ENCODE assay signal across 13 cellular contexts in genomic region chr1:245258271-245258920, GRCh38.
DNase-seq lines count a peak whose midpoint lies in the region; ATAC-seq, FAIRE-seq and TF ChIP-seq lines count a peak whose summit lies in the region.
"Had no signal": no experiment of that assay in that cellular context is flagged by ENCODE, and none has a peak within 500 bp of the region (broad histone marks: within the 10 kb centered on the region; RNA-seq: fewer than 3 reads in every experiment).

No MANE protein-coding gene starts in this region.

- H3K36me3 Mint-ChIP-seq in activated T-helper 2 cell treated with anti-CD3 and anti-CD28 coated beads, Interferon-gamma antibody, Interleukin-2, Interleukin-4, amounts not matched to agents 10 μg/mL and 5 μg/mL and 100 μg/mL, durations not matched to agents 14 hours and 24 hours and 36 hours (ENCODE audit: low read depth) = no peaks in the 10 kb centered on the region

- no peak for FAIRE-seq in pancreas (lab: Jason Lieb, UNC)
- FAIRE-seq: K562 had no signal

- 17% methylated on average over 12 of the region's 12 CpGs for WGBS in pancreas, 2 donors

- H3K27me3 Mint-ChIP-seq in activated T-helper 2 cell treated with anti-CD3 and anti-CD28 coated beads, Interferon-gamma antibody, Interleukin-2, Interleukin-4, amounts not matched to agents 10 μg/mL and 5 μg/mL and 100 μg/mL, durations not matched to agents 14 hours and 24 hours and 36 hours (ENCODE audit: low read depth) = no peaks in the 10 kb centered on the region

- no peaks in the 10 kb centered on the region for H3K9me3 ChIP-seq in HEK293 (ENCODE audit: control insufficient read depth, insufficient read depth, low read depth, low read length)
- H3K9me3 ChIP-seq in pancreas = no peaks in the 10 kb centered on the region
- H3K9me3 ChIP-seq: neutrophil had no signal

- H3K27ac ChIP-seq in HEK293 (ENCODE audit: extremely low read depth, low read depth, low read length) = no peak overlapping the region
- peak overlapping the region; percentile 32 to 75 (median 50) for H3K27ac ChIP-seq in pancreas
- H3K27ac ChIP-seq: brain microvascular endothelial cell, neutrophil had no signal

- ATAC-seq in pancreas = peak; percentile 78 to 93 (median 88)
- ATAC-seq: K562, Right ventricle myocardium inferior had no signal

- H3K4me3 ChIP-seq in HEK293 (ENCODE audit: low read depth, low read length) = no peak overlapping the region
- H3K4me3 ChIP-seq in epithelial cell of esophagus (ENCODE audit: low read length) = no peak overlapping the region
- H3K4me3 ChIP-seq in pancreas = peak overlapping the region in 1 of 4 donors; percentile 3
- H3K4me3 ChIP-seq: K562 had no signal

- TF ChIP-seq CTCF in HEK293 (tag by site-specific recombination; IDR thresholded peaks at IDR 0.05) (no peak), epithelial cell of esophagus (IDR thresholded peaks at IDR 0.05; ENCODE audit: insufficient read depth, low read depth, low read length, missing control alignments) (no peak), pancreas (IDR thresholded peaks at IDR 0.05) (no peak), GM10248 (IDR thresholded peaks at IDR 0.05; ENCODE audit: control extremely low read depth, extremely low read depth, low read depth, missing control alignments) (no peak)

- no peak overlapping the region for H3K27ac Mint-ChIP-seq in activated T-helper 2 cell treated with anti-CD3 and anti-CD28 coated beads, Interferon-gamma antibody, Interleukin-2, Interleukin-4, amounts not matched to agents 10 μg/mL and 5 μg/mL and 100 μg/mL, durations not matched to agents 14 hours and 24 hours and 36 hours
- H3K27ac Mint-ChIP-seq: CD4-positive, alpha-beta T cell had no signal

- H3K4me1 Mint-ChIP-seq in activated T-helper 2 cell treated with anti-CD3 and anti-CD28 coated beads, Interferon-gamma antibody, Interleukin-2, Interleukin-4, amounts not matched to agents 10 μg/mL and 5 μg/mL and 100 μg/mL, durations not matched to agents 14 hours and 24 hours and 36 hours (ENCODE audit: low read depth) = no peaks in the 10 kb centered on the region

- POLR2A ChIA-PET in HEK293 (lab: Yijun Ruan, JAX) (no interaction called here), GM10248 (lab: Yijun Ruan, JAX) (no interaction called here)

- H3K9me3 Mint-ChIP-seq in activated T-helper 2 cell treated with anti-CD3 and anti-CD28 coated beads, Interferon-gamma antibody, Interleukin-2, Interleukin-4, amounts not matched to agents 10 μg/mL and 5 μg/mL and 100 μg/mL, durations not matched to agents 14 hours and 24 hours and 36 hours = no peaks in the 10 kb centered on the region
- H3K9me3 Mint-ChIP-seq: CD4-positive, alpha-beta T cell had no signal

- H3K4me3 Mint-ChIP-seq in activated T-helper 2 cell treated with anti-CD3 and anti-CD28 coated beads, Interferon-gamma antibody, Interleukin-2, Interleukin-4, amounts not matched to agents 10 μg/mL and 5 μg/mL and 100 μg/mL, durations not matched to agents 14 hours and 24 hours and 36 hours (ENCODE audit: low read depth) = no peak overlapping the region
- H3K4me3 Mint-ChIP-seq: CD4-positive, alpha-beta T cell had no signal

- H3K4me1 ChIP-seq in HEK293 (ENCODE audit: control insufficient read depth, insufficient read depth, low read length) (no peaks in the 10 kb centered on the region), pancreas (peaks cover 0 to 16% (median 12%) of the 10 kb centered on the region in 3 donors)

- H3K36me3 ChIP-seq in HEK293 (ENCODE audit: control insufficient read depth in 2 of 2, insufficient read depth in 1 of 2, low read length in 2 of 2) (no peaks in the 10 kb centered on the region), pancreas (no peaks in the 10 kb centered on the region)
- H3K36me3 ChIP-seq: brain microvascular endothelial cell, neutrophil had no signal

- intact Hi-C loops in pancreas (cut with DNase I) = no loop called here
- intact Hi-C loops in activated T-helper 2 cell treated with anti-CD3 and anti-CD28 coated beads, Interferon-gamma antibody, Interleukin-2, Interleukin-4, amounts not matched to agents 10 μg/mL and 5 μg/mL and 100 μg/mL, durations not matched to agents 14 hours and 24 hours and 36 hours (cut with micrococcal nuclease) = no loop called here

- CTCF ChIA-PET in HEK293 (lab: Yijun Ruan, JAX) = no interaction called here
- CTCF ChIA-PET in GM10248 (lab: Yijun Ruan, JAX) = interaction anchor here (0.7 kb wide), 1 partner anchor 191 kb away, joined by 3 read pairs; no protein-coding TSS in a partner anchor

- DNase-seq in NOMO-1 treated with DMSO at 0.1 percent for 48 hours (lab: John Stamatoyannopoulos, UW; ENCODE audit: unreplicated experiment) (peak; percentile 50), epithelial cell of esophagus (ENCODE audit: low read depth) (peak; percentile 55), pancreas (peak in 5 of 6 donors; percentile 59 to 68 (median 62)), HCEC 1CT (no peak), GM10248 (ENCODE audit: extremely low spot score) (no peak), ecto neural progenitor cell (ENCODE audit: low spot score) (no peak)
- DNase-seq in activated T-helper 2 cell treated with anti-CD3 and anti-CD28 coated beads, Interferon-gamma antibody, Interleukin-2, Interleukin-4, amounts not matched to agents 10 μg/mL and 5 μg/mL and 100 μg/mL, durations not matched to agents 14 hours and 24 hours and 36 hours (ENCODE audit: low spot score) = no peak
- DNase-seq: brain microvascular endothelial cell; CD4-positive, alpha-beta T cell had no signal

- H3K27me3 ChIP-seq in pancreas = peaks cover 0 to 15% (median 0%) of the 10 kb centered on the region in 4 donors
- H3K27me3 ChIP-seq: brain microvascular endothelial cell had no signal

TF ChIP-seq in HEK293, 187 proteins besides CTCF, POLR2A, EP300 and RAD21:
- TF ChIP-seq GLIS1 (tag by site-specific recombination; IDR thresholded peaks at IDR 0.05) (peak; percentile 43; the same call in 1 of the 2 replicates), ZNF776 (tag by site-specific recombination; IDR thresholded peaks at IDR 0.05; ENCODE audit: borderline replicate concordance) (no peak), FEZF1 (tag by site-specific recombination; IDR thresholded peaks at IDR 0.05) (peak; percentile 44; the same call in 1 of the 2 replicates)

Comparison
In these comparisons a context has a peak if more than half of its experiments do, and no peak if none do; other contexts are left out.
1. DNase-seq: peak in NOMO-1 treated with DMSO at 0.1 percent for 48 hours (single experiment), epithelial cell of esophagus (single experiment) and pancreas (5 of 6); none in activated T-helper 2 cell treated with anti-CD3 and anti-CD28 coated beads, Interferon-gamma antibody, Interleukin-2, Interleukin-4, amounts not matched to agents 10 μg/mL and 5 μg/mL and 100 μg/mL, durations not matched to agents 14 hours and 24 hours and 36 hours (single experiment), HCEC 1CT (single experiment), GM10248 (single experiment) and ecto neural progenitor cell (single experiment).